29 cellular contexts compared by ENCODE assay signal in the genomic region with DNA sequence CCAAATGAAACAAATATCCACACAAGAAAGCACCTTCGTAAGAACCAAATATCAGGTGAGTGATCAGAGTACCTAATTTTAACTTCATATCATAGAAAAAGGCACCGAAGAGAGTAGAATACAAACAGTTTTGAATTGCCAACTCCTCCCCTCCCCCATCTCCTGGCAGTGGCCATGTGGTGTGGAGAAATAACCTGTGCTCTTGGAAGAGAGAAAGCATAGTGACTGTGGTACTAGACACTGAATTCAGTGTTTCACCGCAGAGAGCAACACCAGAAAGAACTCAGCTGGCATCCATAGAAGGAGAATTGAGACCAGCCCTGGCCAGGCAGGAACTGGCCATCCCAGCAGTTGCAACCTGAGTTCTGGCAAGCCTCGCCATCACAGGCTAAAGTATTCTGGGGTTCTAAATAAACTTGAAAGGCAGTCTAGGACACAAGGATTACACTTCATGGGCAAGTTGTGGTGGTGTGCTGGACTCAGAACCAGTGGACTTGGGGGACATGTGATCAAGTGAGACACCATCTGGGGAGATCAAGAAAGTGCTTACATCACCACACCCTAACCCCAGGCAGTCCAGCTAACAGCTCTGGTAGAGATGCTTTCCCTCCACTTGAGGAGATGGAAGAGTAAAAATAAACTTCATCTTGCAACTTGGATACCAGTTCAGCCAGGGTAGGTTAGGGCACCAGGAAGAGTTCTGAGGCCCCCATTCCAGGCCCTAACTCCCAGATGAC.
"Had no signal": no experiment of that assay in that cellular context is flagged by ENCODE, and none has a peak within 500 bp of the region (broad histone marks: within the 10 kb centered on the region; RNA-seq: fewer than 3 reads in every experiment).

No MANE protein-coding gene starts in this region.

- H3K36me3 ChIP-seq: brain microvascular endothelial cell, esophagus muscularis mucosa, neutrophil, sigmoid colon, uterus had no signal

- ATAC-seq: activated T-helper 17 cell treated with anti-CD3 and anti-CD28 coated beads, Interleukin-2, amount 50 U/mL, for 72 hours; left cardiac atrium; stimulated activated memory B cell treated with anti-CD40 and anti-IgM and Interleukin-4, amounts not matched to agents 10 μg/mL and 1 μg/mL and 100 μg/mL, for 72 hours; stimulated activated naive CD8-positive, alpha-beta T cell treated with anti-CD3 and anti-CD28 coated beads, Interleukin-15, amount 100 ng/mL, for 72 hours had no signal

- H3K27ac ChIP-seq: brain microvascular endothelial cell, esophagus muscularis mucosa, hepatocyte, neutrophil, sigmoid colon, uterus had no signal

- H3K4me1 ChIP-seq: esophagus muscularis mucosa, sigmoid colon, uterus had no signal

- H3K27me3 ChIP-seq: brain microvascular endothelial cell, esophagus muscularis mucosa, hepatocyte, neutrophil, sigmoid colon, uterus had no signal

- H3K4me3 ChIP-seq: esophagus muscularis mucosa, hepatocyte, sigmoid colon, uterus had no signal

- DNase-seq: activated CD4-positive, alpha-beta memory T cell treated with anti-CD3 and anti-CD28 coated beads, Interleukin-2, amount 10 ng/mL, durations not matched to agents 7 days and 5 days; activated CD4-positive, alpha-beta T cell treated with anti-CD3 and anti-CD28 coated beads for 48 hours; activated CD8-positive, alpha-beta memory T cell treated with anti-CD3 and anti-CD28 coated beads, Interleukin-2, amount 50 U/mL, for 48 hours; activated gamma-delta T cell treated with Interleukin-2 at 50 U/mL for 16 hours; activated naive CD4-positive, alpha-beta T cell treated with anti-CD3 and anti-CD28 coated beads, Interleukin-2, amount 50 U/mL, for 16 hours; activated T-cell treated with anti-CD3 and anti-CD28 coated beads, Interleukin-2, amount 50 U/mL, for 24 hours; amniotic stem cell; brain microvascular endothelial cell; cortex of kidney; glutamatergic neuron; islet precursor cell; left cardiac atrium; mammary epithelial cell; naive B cell; nephron progenitor cell; retina; sigmoid colon; small intestine; stimulated activated CD4-positive, alpha-beta T cell treated with anti-CD3 and anti-CD28 coated beads, Interleukin-1b, Interleukin-23, amount 100 ng/mL, for 48 hours; stimulated activated CD4-positive, alpha-beta T cell treated with anti-CD3 and anti-CD28 coated beads, Interleukin-4, amount 100 ng/mL, for 4 hours; stimulated activated CD8-positive, alpha-beta memory T cell treated with anti-CD3 and anti-CD28 coated beads, Interleukin-4, amount 100 ng/mL, for 48 hours; stimulated activated naive CD8-positive, alpha-beta T cell treated with anti-CD3 and anti-CD28 coated beads, Interleukin-15, amount 100 ng/mL, for 72 hours; substantia nigra; uterus had no signal

- H2AFZ ChIP-seq: hepatocyte had no signal

- H3K79me2 ChIP-seq: hepatocyte had no signal

- H3K9me3 ChIP-seq: esophagus muscularis mucosa, neutrophil, sigmoid colon, uterus had no signal

- H3K4me2 ChIP-seq: hepatocyte had no signal
